18 cellular contexts compared by ENCODE assay signal in the genomic region with DNA sequence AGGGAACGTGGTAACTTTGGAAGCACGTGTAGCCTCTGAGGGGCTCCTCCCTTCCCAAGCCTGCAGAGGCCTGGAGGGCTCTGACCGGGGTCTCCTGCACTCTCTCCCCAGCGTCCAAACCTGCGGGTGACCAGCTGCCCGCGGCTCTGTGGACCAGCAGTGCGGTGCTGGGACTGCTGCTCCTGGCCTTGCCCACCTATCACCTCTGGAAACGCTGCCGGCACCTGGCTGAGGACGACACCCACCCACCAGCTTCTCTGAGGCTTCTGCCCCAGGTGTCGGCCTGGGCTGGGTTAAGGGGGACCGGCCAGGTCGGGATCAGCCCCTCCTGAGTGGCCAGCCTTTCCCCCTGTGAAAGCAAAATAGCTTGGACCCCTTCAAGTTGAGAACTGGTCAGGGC. TPM values are rescaled to one million over a fixed set of nuclear protein-coding genes. Genes with fewer than 3 reads are reported as not detected.
A peak's percentile ranks its signal among the peaks of the same experiment; 100 is the strongest.
DNase-seq lines count a peak whose midpoint lies in the region; ATAC-seq and TF ChIP-seq lines count a peak whose summit lies in the region.
"Had no signal": no experiment of that assay in that cellular context is flagged by ENCODE, and none has a peak within 500 bp of the region (broad histone marks: within the 10 kb centered on the region; RNA-seq: fewer than 3 reads in every experiment).

No MANE protein-coding gene starts in this region.

- peaks cover 13% of the 10 kb centered on the region for H3K4me1 Mint-ChIP-seq in endodermal cell

- peaks cover under 1% of the 10 kb centered on the region for H3K27me3 ChIP-seq in endodermal cell (ENCODE audit: control insufficient read depth, insufficient read depth, low read length, poor library complexity, severe bottlenecking)
- H3K27me3 ChIP-seq in lower lobe of right lung (ENCODE audit: low read depth) = no peaks in the 10 kb centered on the region
- peaks cover 9% of the 10 kb centered on the region for H3K27me3 ChIP-seq in neutrophil

- peaks cover 18% of the 10 kb centered on the region for H3K27me3 Mint-ChIP-seq in endodermal cell (ENCODE audit: insufficient read depth)

- peaks cover 10% of the 10 kb centered on the region for H3K36me3 Mint-ChIP-seq in endodermal cell (ENCODE audit: low read depth)

- H3K27ac Mint-ChIP-seq in endodermal cell = no peak overlapping the region
- H3K27ac Mint-ChIP-seq: CD8-positive, alpha-beta T cell had no signal

- H3K4me3 ChIP-seq in endodermal cell (ENCODE audit: low read length) (no peak overlapping the region), lower lobe of right lung (no peak overlapping the region), neutrophil (ENCODE audit: low read depth in 1 of 2, low read length in 1 of 2) (no peak overlapping the region)
- H3K4me3 ChIP-seq: A549 had no signal

- H3K4me1 ChIP-seq in endodermal cell (ENCODE audit: control insufficient read depth, insufficient read depth, low read length) = no peaks in the 10 kb centered on the region
- H3K4me1 ChIP-seq in lower lobe of right lung = peaks cover 21% of the 10 kb centered on the region
- H3K4me1 ChIP-seq in neutrophil (ENCODE audit: control insufficient read depth in 1 of 2, insufficient read depth in 1 of 2, low read depth in 1 of 2, low read length in 1 of 2) = peaks cover 62 to 68% of the 10 kb centered on the region in 2 experiments

- H3K9me3 ChIP-seq in endodermal cell (ENCODE audit: control insufficient read depth, low read length) (no peaks in the 10 kb centered on the region), lower lobe of right lung (no peaks in the 10 kb centered on the region), neutrophil (no peaks in the 10 kb centered on the region)
- H3K9me3 ChIP-seq: A549, BE2C had no signal

- H3K36me3 ChIP-seq in endodermal cell (ENCODE audit: control insufficient read depth, insufficient read depth, low read length) (peaks cover 4% of the 10 kb centered on the region), lower lobe of right lung (peaks cover 4% of the 10 kb centered on the region), neutrophil (no peaks in the 10 kb centered on the region)

- no peaks in the 10 kb centered on the region for H3K9me3 Mint-ChIP-seq in endodermal cell
- H3K9me3 Mint-ChIP-seq: CD8-positive, alpha-beta T cell had no signal

- no peak overlapping the region for H3K9ac ChIP-seq in endodermal cell (ENCODE audit: extremely low read depth, low read length, poor library complexity, severe bottlenecking)

- ATAC-seq in lower lobe of right lung (no peak), GM18502 (IDR thresholded peaks at IDR 0.05; ENCODE audit: poor library complexity, unreplicated experiment) (no peak)
- no peak for ATAC-seq in stimulated activated naive CD8-positive, alpha-beta T cell treated with anti-CD3 and anti-CD28 coated beads, Interleukin-15, Interleukin-2, amounts not matched to agents 100 U/mL and 50 U/mL, for 24 hours
- ATAC-seq: A549; CD8-positive, alpha-beta T cell; HCT116 had no signal

- H3K4me3 Mint-ChIP-seq in endodermal cell = no peak overlapping the region
- H3K4me3 Mint-ChIP-seq: CD14-positive monocyte; CD8-positive, alpha-beta T cell had no signal

- WGBS in endodermal cell (ENCODE audit: insufficient coverage in 1 of 2, insufficient read length in 1 of 2), 2 experiments = 87 to 94% methylated on average over 14 of the region's 14 CpGs

- intact Hi-C loops in lower lobe of right lung (cut with DNase I) = no loop called here

- peak; percentile 35 for DNase-seq in endodermal cell
- DNase-seq in lower lobe of right lung = peak; percentile 50
- DNase-seq in NCI-H82 (lab: John Stamatoyannopoulos, UW) = no peak
- no peak for DNase-seq in stimulated activated naive CD8-positive, alpha-beta T cell treated with anti-CD3 and anti-CD28 coated beads, Interleukin-15, Interleukin-2, amounts not matched to agents 100 U/mL and 50 U/mL, for 24 hours
- DNase-seq: BE2C, COR-L47, DMS153, DMS79 treated with DMSO at 0.1 percent for 48 hours, EL had no signal

- TF ChIP-seq CTCF in endodermal cell (conservative IDR thresholded peaks at IDR 0.05) = no peak
- TF ChIP-seq CTCF in lower lobe of right lung (IDR thresholded peaks at IDR 0.05) = no peak
- no peak for TF ChIP-seq CTCF in neutrophil (IDR thresholded peaks at IDR 0.05)

- H3K27ac ChIP-seq in endodermal cell (ENCODE audit: low read depth, low read length) (no peak overlapping the region), lower lobe of right lung (no peak overlapping the region), neutrophil (peak overlapping the region; percentile 98)
- H3K27ac ChIP-seq: A549, HL-60 had no signal

RNA-seq across cellular contexts. Expression of a gene that starts 2.7 kb away (rescaled TPM):
- total RNA-seq in endodermal cell (10 to 100 TPM; 11.7 to 13.0 TPM), lower lobe of right lung (18.8 TPM)
- polyA plus RNA-seq in endodermal cell (2013, experiment 1 of 2) = 12.3 TPM
- 13.8 TPM for polyA plus RNA-seq in endodermal cell (2013, experiment 2 of 2)

RNA-seq across cellular contexts. Expression of a gene that starts 8.3 kb away (rescaled TPM):
- 1 to 10 TPM in 1 of 2 donors, under 1 TPM in 1; 0.46 to 1.5 TPM for total RNA-seq in endodermal cell
- polyA plus RNA-seq in endodermal cell (2013, experiment 1 of 2) = 0.85 TPM
- 0.54 TPM for polyA plus RNA-seq in endodermal cell (2013, experiment 2 of 2)
- 0.92 TPM for total RNA-seq in lower lobe of right lung
- total RNA-seq: H4 had no signal
- polyA plus RNA-seq: AG04450, CD14-positive monocyte had no signal

RNA-seq across cellular contexts. Expression of a gene that starts 26.9 kb away (rescaled TPM):
- total RNA-seq in endodermal cell (100 to 1,000 TPM; 128 to 138 TPM), lower lobe of right lung (40.0 TPM)
- 116 TPM for polyA plus RNA-seq in endodermal cell (2013, experiment 1 of 2)
- 123 TPM for polyA plus RNA-seq in endodermal cell (2013, experiment 2 of 2)

RNA-seq across cellular contexts. Expression of a gene that starts 39.2 kb away (rescaled TPM):
- total RNA-seq in endodermal cell = under 1 TPM in 1 of 2 donors, not detected in 1; 0.51 TPM
- not detected for polyA plus RNA-seq in endodermal cell (2013, experiment 1 of 2)
- not detected for polyA plus RNA-seq in endodermal cell (2013, experiment 2 of 2)
- total RNA-seq in lower lobe of right lung = 3.6 TPM
- total RNA-seq: H4 had no signal
- polyA plus RNA-seq: A549, AG04450 had no signal

RNA-seq across cellular contexts. Expression of a gene that starts 43.8 kb away (rescaled TPM):
- total RNA-seq in endodermal cell = 10 to 100 TPM; 56.5 to 93.0 TPM
- 47.1 TPM for polyA plus RNA-seq in endodermal cell (2013, experiment 1 of 2)
- polyA plus RNA-seq in endodermal cell (2013, experiment 2 of 2) = 32.8 TPM
- total RNA-seq in lower lobe of right lung = 24.0 TPM
- polyA plus RNA-seq: CD14-positive monocyte had no signal

Comparison
In these comparisons a context has a peak if more than half of its experiments do, and no peak if none do; other contexts are left out.
1. DNase-seq: peak in endodermal cell (single experiment) and lower lobe of right lung (single experiment); none in NCI-H82 (single experiment) and stimulated activated naive CD8-positive, alpha-beta T cell treated with anti-CD3 and anti-CD28 coated beads, Interleukin-15, Interleukin-2, amounts not matched to agents 100 U/mL and 50 U/mL, for 24 hours (single experiment).